Comparison of ENCODE assay signal across 8 cellular contexts in genomic region chr3:126472277-126473006, GRCh38. TPM values are rescaled to one million over a fixed set of nuclear protein-coding genes. Genes with fewer than 3 reads are reported as not detected.
DNase-seq lines count a peak whose midpoint lies in the region; ATAC-seq, FAIRE-seq and TF ChIP-seq lines count a peak whose summit lies in the region.

No MANE protein-coding gene starts in this region.

- TSS peak; percentile 94 for BruUV-seq in A673 (replicated peaks; lab: Mats Ljungman, UMichigan)

- intact Hi-C loops in A673 (cut with micrococcal nuclease; ENCODE audit: unreplicated experiment) (loop anchor here (5.0 to 10.0 kb wide), 4 partner anchors 115 to 558 kb away; partner anchors contain the start of gene KLF15), ascending aorta (cut with DNase I) (loop anchor here (10.0 kb wide), 1 partner anchor 532 kb away; no protein-coding TSS in a partner anchor)

- H3K4me1 ChIP-seq in A673 (ENCODE audit: insufficient read depth, low read length, poor library complexity, severe bottlenecking) (peaks cover 26% of the 10 kb centered on the region), ascending aorta (peaks cover 27 to 35% of the 10 kb centered on the region in 2 donors), hepatocyte (ENCODE audit: insufficient read depth) (peaks cover 27% of the 10 kb centered on the region)

- H3K36me3 ChIP-seq in A673 (ENCODE audit: insufficient read depth, low read length, poor library complexity, severe bottlenecking) (peaks cover 46% of the 10 kb centered on the region), ascending aorta (peaks cover 40 to 45% of the 10 kb centered on the region in 2 donors), hepatocyte (replicated peaks; ENCODE audit: insufficient read depth, low read depth) (no peaks in the 10 kb centered on the region)

- peak; percentile 28; the same call in 1 of the 2 replicates for TF ChIP-seq CTCF in A673 (conservative IDR thresholded peaks at IDR 0.05; ENCODE audit: low read depth, low read length)
- TF ChIP-seq CTCF in ascending aorta (IDR thresholded peaks at IDR 0.05), result no peak
- no peak for TF ChIP-seq CTCF in hepatocyte (IDR thresholded peaks at IDR 0.05; ENCODE audit: poor library complexity)

- peak overlapping the region; percentile 86 for H3K4me3 ChIP-seq in A673 (ENCODE audit: low read depth, low read length, poor library complexity, severe bottlenecking)
- H3K4me3 ChIP-seq in ascending aorta, result peak overlapping the region; percentile 31 to 71
- peak overlapping the region; percentile 6 for H3K4me3 ChIP-seq in hepatocyte

- H3K27ac ChIP-seq in A673 (ENCODE audit: low read depth, low read length, poor library complexity, severe bottlenecking) (peak overlapping the region; percentile 71), ascending aorta (peak overlapping the region; percentile 27 to 99), hepatocyte (peak overlapping the region; percentile 97)

- H3K9me2 ChIP-seq in hepatocyte (replicated peaks; ENCODE audit: insufficient read depth), result no peaks in the 10 kb centered on the region

- peaks cover 72% of the 10 kb centered on the region for H4K20me1 ChIP-seq in hepatocyte (ENCODE audit: insufficient read depth, poor library complexity, severe bottlenecking)

- H3K9me3 ChIP-seq in A673 (ENCODE audit: low read depth, low read length, poor library complexity, severe bottlenecking) (no peaks in the 10 kb centered on the region), ascending aorta (no peaks in the 10 kb centered on the region), hepatocyte (ENCODE audit: low read depth) (no peaks in the 10 kb centered on the region)

- TF ChIP-seq POLR2A in GM12891 (IDR thresholded peaks at IDR 0.05; ENCODE audit: low read depth, low read length), result no peak

- no peaks in the 10 kb centered on the region for H3K27me3 ChIP-seq in A673 (replicated peaks; ENCODE audit: insufficient read depth, low read depth, low read length, poor library complexity)
- no peaks in the 10 kb centered on the region for H3K27me3 ChIP-seq in ascending aorta
- H3K27me3 ChIP-seq in hepatocyte, result no peaks in the 10 kb centered on the region

- peak overlapping the region; percentile 99 for H3K4me2 ChIP-seq in hepatocyte

- H2AFZ ChIP-seq in hepatocyte, result no peak overlapping the region

- peak; percentile 72 for FAIRE-seq in GM12891 (lab: Jason Lieb, UNC)

- 57% methylated on average over 8 of the region's 8 CpGs for WGBS in hepatocyte (ENCODE audit: low lambda C conversion rate, missing lambda C conversion rate)

- DNase-seq in A673 (ENCODE audit: low spot score) (peak; percentile 93), GM12891 (ENCODE audit: insufficient read length, low spot score) (no peak), NCI-H460 (ENCODE audit: extremely low read depth, low read depth) (peak; percentile 85), ascending aorta (ENCODE audit: low spot score in 2 of 2) (peak; percentile 72 to 95), hepatocyte (ENCODE audit: low spot score) (peak; percentile 86), renal cortical epithelial cell (ENCODE audit: low read depth) (peak; percentile 98)

- ATAC-seq in HG02884 (IDR thresholded peaks at IDR 0.05; ENCODE audit: unreplicated experiment) (no peak), GM18520 (IDR thresholded peaks at IDR 0.05; ENCODE audit: unreplicated experiment) (no peak)

- CTCF ChIA-PET in A673 (lab: Charles Lee), result interaction anchor here (0.6 to 0.7 kb wide), 2 partner anchors 45 to 1391 kb away, joined by 3 to 9 read pairs; no protein-coding TSS in a partner anchor

- peaks cover 71% of the 10 kb centered on the region for H3K79me2 ChIP-seq in hepatocyte

- POLR2A ChIA-PET in A673 (lab: Charles Lee; ENCODE audit: low non-redundant PET), result interaction anchor here (0.7 kb wide), 1 partner anchor 257 kb away, joined by 3 read pairs; no protein-coding TSS in a partner anchor

TF ChIP-seq in GM12891, 5 proteins besides CTCF, POLR2A, EP300 and RAD21:
- TF ChIP-seq SPI1 (IDR thresholded peaks at IDR 0.05; ENCODE audit: low read depth, low read length), result peak; percentile 45; the same call in 1 of the 2 replicates
- TF ChIP-seq PAX5 (IDR thresholded peaks at IDR 0.05; ENCODE audit: insufficient read depth, low read length, severe bottlenecking), result no peak
TF ChIP-seq in GM12891: peak in this region for 1.

RNA-seq across cellular contexts. Expression of gene ZXDC, which starts 3.2 kb away (rescaled TPM):
- total RNA-seq in A673 (2021), result 61.1 and 63.2 TPM in 2 replicates
- polyA plus RNA-seq in GM12891 (2012; ENCODE audit: low read depth, missing spikeins), result 6.2 TPM
- 19.5 and 20.6 TPM in 2 replicates for total RNA-seq in NCI-H460 (2014; rRNA removed; shearing (Covaris generic))
- 21.0 and 23.9 TPM in 2 replicates for polyA plus RNA-seq in NCI-H460 (2014; cell fraction: nucleus; rRNA removed)
- 74.4 TPM for total RNA-seq in ascending aorta
- 21.0 and 25.0 TPM in 2 replicates for total RNA-seq in hepatocyte
- polyA plus RNA-seq in hepatocyte, result 22.9 and 24.1 TPM in 2 replicates
- 15.5 and 29.5 TPM in 2 replicates for total RNA-seq in renal cortical epithelial cell

RNA-seq across cellular contexts. Expression of gene UROC1, which starts 45.1 kb away (rescaled TPM):
- total RNA-seq in A673 (2021), result not detected in 2 replicates
- polyA plus RNA-seq in GM12891 (2012; ENCODE audit: low read depth, missing spikeins), result not detected
- not detected in 2 replicates for total RNA-seq in NCI-H460 (2014; rRNA removed; shearing (Covaris generic))
- polyA plus RNA-seq in NCI-H460 (2014; cell fraction: nucleus; rRNA removed), result not detected in 2 replicates
- total RNA-seq in ascending aorta, result not detected
- total RNA-seq in hepatocyte, result 2.2 and 4.2 TPM in 2 replicates
- polyA plus RNA-seq in hepatocyte, result 1.5 and 2.3 TPM in 2 replicates
- total RNA-seq in renal cortical epithelial cell, result not detected in 2 replicates

RNA-seq across cellular contexts. Expression of gene CHST13, which starts 51.5 kb away (rescaled TPM):
- total RNA-seq in A673 (2021), result 0.35 TPM in 1 of 2 replicates, not detected in the other
- not detected for polyA plus RNA-seq in GM12891 (2012; ENCODE audit: low read depth, missing spikeins)
- not detected in 2 replicates for total RNA-seq in NCI-H460 (2014; rRNA removed; shearing (Covaris generic))
- not detected in 2 replicates for polyA plus RNA-seq in NCI-H460 (2014; cell fraction: nucleus; rRNA removed)
- total RNA-seq in ascending aorta, result not detected
- total RNA-seq in hepatocyte, result 31.5 and 36.0 TPM in 2 replicates
- polyA plus RNA-seq in hepatocyte, result 50.2 and 54.6 TPM in 2 replicates
- 0.10 TPM in 1 of 2 replicates, not detected in the other for total RNA-seq in renal cortical epithelial cell

Comparison
In these comparisons a context has a peak if more than half of its experiments do, and no peak if none do; other contexts are left out.
1. H3K4me3 ChIP-seq: peak in every context shown above with its lines; median percentile 86 in A673; 51 in ascending aorta; 6 in hepatocyte.
2. RNA of gene CHST13, which starts 51.5 kb away (total RNA-seq): 31.5 to 36.0 TPM in hepatocyte; 0.35 TPM in A673, not detected in ascending aorta (single experiment), 0.10 TPM in renal cortical epithelial cell and not detected in NCI-H460; every median in the first group is over 10 times any median in the second.
3. Peak in every context shown above with its lines, with median percentiles within 50 percentile points of each other: H3K27ac ChIP-seq.